In genomic region chr11:68030318-68031135, GRCh38 we compare ENCODE assay signal across 1 cellular context.
TF ChIP-seq lines count a peak whose summit lies in the region.

Gene NDUFS8 (plus strand): TSS chr11:68030681. CDS start chr11:68032152, 1,471 bp downstream.

TF ChIP-seq in GM12878, 131 proteins besides CTCF, POLR2A, EP300 and RAD21 (continued from another document):
- peak; percentile 86 for TF ChIP-seq ZBTB40 (IDR thresholded peaks at IDR 0.05; ENCODE audit: borderline replicate concordance)
- TF ChIP-seq MTA3 (IDR thresholded peaks at IDR 0.05; ENCODE audit: borderline replicate concordance, low read length), result no peak
- TF ChIP-seq SIN3A (IDR thresholded peaks at IDR 0.05; ENCODE audit: low read depth, low read length), result peak; percentile 66
- TF ChIP-seq ZZZ3 (IDR thresholded peaks at IDR 0.05; ENCODE audit: control insufficient read depth, insufficient read length, low read depth), result no peak
- TF ChIP-seq CBFB (IDR thresholded peaks at IDR 0.05; ENCODE audit: low read depth), result peak; percentile 45; the same call in 1 of the 2 replicates
- no peak for TF ChIP-seq EZH2 (IDR thresholded peaks at IDR 0.05; ENCODE audit: borderline replicate concordance, control insufficient read depth, low read depth, low read length)
- no peak for TF ChIP-seq NR2C2 (IDR thresholded peaks at IDR 0.05; ENCODE audit: borderline replicate concordance, control insufficient read depth, insufficient read length, low read depth)
- TF ChIP-seq POLR2AphosphoS5 (IDR thresholded peaks at IDR 0.05; ENCODE audit: low read length), result peak; percentile 83
- TF ChIP-seq CEBPB (IDR thresholded peaks at IDR 0.05; ENCODE audit: borderline replicate concordance in 1 of 2, low read depth in 2 of 2, low read length in 2 of 2), result no peak
- TF ChIP-seq POU2F2 (IDR thresholded peaks at IDR 0.05; ENCODE audit: borderline replicate concordance, low read depth, low read length), result peak; percentile 48; the same call in 1 of the 3 replicates
- TF ChIP-seq PKNOX1 (IDR thresholded peaks at IDR 0.05), result peak; percentile 95
- TF ChIP-seq HDAC2 (IDR thresholded peaks at IDR 0.05), result no peak
- TF ChIP-seq FOXM1 (IDR thresholded peaks at IDR 0.05; ENCODE audit: low read depth, low read length), result no peak
- 0 out of 2 replicates have a peak, but pooled peaks have one; percentile 44 for TF ChIP-seq MXI1 (IDR thresholded peaks at IDR 0.05; ENCODE audit: low read depth, low read length)
- no peak for TF ChIP-seq POLR2AphosphoS2 (IDR thresholded peaks at IDR 0.05; ENCODE audit: low read depth, low read length)
- TF ChIP-seq TCF3 (IDR thresholded peaks at IDR 0.05; ENCODE audit: borderline replicate concordance, insufficient read depth, low read depth, low read length), result no peak
- no peak for TF ChIP-seq KDM1A (IDR thresholded peaks at IDR 0.05; ENCODE audit: borderline replicate concordance)
